Comparison of ENCODE assay signal across 2 cellular contexts in the genomic region with DNA sequence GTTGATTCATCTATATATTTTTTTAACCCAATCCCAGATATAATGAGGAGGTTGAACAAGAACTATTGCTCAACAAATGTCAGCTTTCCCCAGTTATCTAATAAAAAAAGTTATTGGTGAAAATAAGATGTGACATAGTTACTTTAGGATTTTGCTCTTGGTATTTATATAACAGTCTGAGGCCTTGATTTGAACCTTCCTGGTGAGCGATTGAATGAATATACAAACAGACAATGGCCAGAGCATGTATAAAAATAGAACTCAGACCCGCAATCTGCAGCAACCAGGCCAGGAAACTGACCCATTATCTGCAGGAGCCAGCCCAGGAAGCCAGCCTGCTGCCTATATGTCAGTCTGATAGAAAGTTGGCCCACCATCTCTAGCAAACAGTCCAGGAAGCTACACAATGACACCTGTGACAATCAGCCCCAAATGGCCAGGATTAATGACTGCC.
TF ChIP-seq lines count a peak whose summit lies in the region.

No MANE protein-coding gene starts in this region.

TF ChIP-seq in HepG2, 621 proteins besides CTCF, POLR2A, EP300 and RAD21:
- TF ChIP-seq HMG20B (CRISPR knock-in tag; conservative IDR thresholded peaks at IDR 0.05) (no peak), ARNT2 (CRISPR knock-in tag; IDR thresholded peaks at IDR 0.05; ENCODE audit: low read depth) (no peak), ZNF792 (CRISPR knock-in tag; IDR thresholded peaks at IDR 0.05) (peak; percentile 65; the same call in 1 of the 2 replicates), SMAD1 (CRISPR knock-in tag; IDR thresholded peaks at IDR 0.05; ENCODE audit: borderline replicate concordance, low read depth) (no peak), MAFG (CRISPR knock-in tag; IDR thresholded peaks at IDR 0.05) (no peak), RFXANK (CRISPR knock-in tag; IDR thresholded peaks at IDR 0.05) (no peak), SMAD3 (CRISPR knock-in tag; IDR thresholded peaks at IDR 0.05) (no peak)

TF ChIP-seq in K562, 482 proteins besides CTCF, POLR2A, EP300 and RAD21 (continues in another document):
- peak; percentile 51 for TF ChIP-seq NFIC (IDR thresholded peaks at IDR 0.05)
- TF ChIP-seq TEAD4 (IDR thresholded peaks at IDR 0.05; ENCODE audit: low read length): peak; percentile 76
- TF ChIP-seq TEAD4 (CRISPR knock-in tag; IDR thresholded peaks at IDR 0.05; ENCODE audit: borderline replicate concordance): no peak
- TF ChIP-seq, protein P1, sequence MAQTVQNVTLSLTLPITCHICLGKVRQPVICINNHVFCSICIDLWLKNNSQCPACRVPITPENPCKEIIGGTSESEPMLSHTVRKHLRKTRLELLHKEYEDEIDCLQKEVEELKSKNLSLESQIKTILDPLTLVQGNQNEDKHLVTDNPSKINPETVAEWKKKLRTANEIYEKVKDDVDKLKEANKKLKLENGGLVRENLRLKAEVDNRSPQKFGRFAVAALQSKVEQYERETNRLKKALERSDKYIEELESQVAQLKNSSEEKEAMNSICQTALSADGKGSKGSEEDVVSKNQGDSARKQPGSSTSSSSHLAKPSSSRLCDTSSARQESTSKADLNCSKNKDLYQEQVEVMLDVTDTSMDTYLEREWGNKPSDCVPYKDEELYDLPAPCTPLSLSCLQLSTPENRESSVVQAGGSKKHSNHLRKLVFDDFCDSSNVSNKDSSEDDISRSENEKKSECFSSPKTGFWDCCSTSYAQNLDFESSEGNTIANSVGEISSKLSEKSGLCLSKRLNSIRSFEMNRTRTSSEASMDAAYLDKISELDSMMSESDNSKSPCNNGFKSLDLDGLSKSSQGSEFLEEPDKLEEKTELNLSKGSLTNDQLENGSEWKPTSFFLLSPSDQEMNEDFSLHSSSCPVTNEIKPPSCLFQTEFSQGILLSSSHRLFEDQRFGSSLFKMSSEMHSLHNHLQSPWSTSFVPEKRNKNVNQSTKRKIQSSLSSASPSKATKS (CRISPR knock-in tag; IDR thresholded peaks at IDR 0.05): no peak
- no peak for TF ChIP-seq MTA3 (IDR thresholded peaks at IDR 0.05; ENCODE audit: borderline replicate concordance)
- TF ChIP-seq TAL1 (IDR thresholded peaks at IDR 0.05): peak; percentile 77
- TF ChIP-seq PCBP2 (IDR thresholded peaks at IDR 0.05; ENCODE audit: low read depth, low read length, poor library complexity, severe bottlenecking): no peak
- TF ChIP-seq TAF7 (tag; IDR thresholded peaks at IDR 0.05): no peak
- TF ChIP-seq POLR2AphosphoS5 (IDR thresholded peaks at IDR 0.05; ENCODE audit: control insufficient read depth, insufficient read depth, low read depth, low read length): peak; percentile 80
- TF ChIP-seq, protein P2, sequence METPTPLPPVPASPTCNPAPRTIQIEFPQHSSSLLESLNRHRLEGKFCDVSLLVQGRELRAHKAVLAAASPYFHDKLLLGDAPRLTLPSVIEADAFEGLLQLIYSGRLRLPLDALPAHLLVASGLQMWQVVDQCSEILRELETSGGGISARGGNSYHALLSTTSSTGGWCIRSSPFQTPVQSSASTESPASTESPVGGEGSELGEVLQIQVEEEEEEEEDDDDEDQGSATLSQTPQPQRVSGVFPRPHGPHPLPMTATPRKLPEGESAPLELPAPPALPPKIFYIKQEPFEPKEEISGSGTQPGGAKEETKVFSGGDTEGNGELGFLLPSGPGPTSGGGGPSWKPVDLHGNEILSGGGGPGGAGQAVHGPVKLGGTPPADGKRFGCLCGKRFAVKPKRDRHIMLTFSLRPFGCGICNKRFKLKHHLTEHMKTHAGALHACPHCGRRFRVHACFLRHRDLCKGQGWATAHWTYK (CRISPR knock-in tag; IDR thresholded peaks at IDR 0.05): no peak
- TF ChIP-seq TCFL5 (CRISPR knock-in tag; conservative IDR thresholded peaks at IDR 0.05): no peak
- TF ChIP-seq, protein P3, sequence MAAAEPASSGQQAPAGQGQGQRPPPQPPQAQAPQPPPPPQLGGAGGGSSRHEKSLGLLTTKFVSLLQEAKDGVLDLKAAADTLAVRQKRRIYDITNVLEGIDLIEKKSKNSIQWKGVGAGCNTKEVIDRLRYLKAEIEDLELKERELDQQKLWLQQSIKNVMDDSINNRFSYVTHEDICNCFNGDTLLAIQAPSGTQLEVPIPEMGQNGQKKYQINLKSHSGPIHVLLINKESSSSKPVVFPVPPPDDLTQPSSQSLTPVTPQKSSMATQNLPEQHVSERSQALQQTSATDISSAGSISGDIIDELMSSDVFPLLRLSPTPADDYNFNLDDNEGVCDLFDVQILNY (CRISPR knock-in tag; IDR thresholded peaks at IDR 0.05): no peak
- TF ChIP-seq PTTG1 (tag; IDR thresholded peaks at IDR 0.05; ENCODE audit: low read depth): no peak
- TF ChIP-seq ZC3H11A (IDR thresholded peaks at IDR 0.05; ENCODE audit: low read depth, low read length): no peak
- peak; percentile 87 to 89 for TF ChIP-seq TRIM24 (IDR thresholded peaks at IDR 0.05)
- TF ChIP-seq TAF1 (IDR thresholded peaks at IDR 0.05; ENCODE audit: control insufficient read depth, extremely low read depth, insufficient read depth, low read length, severe bottlenecking): no peak
- TF ChIP-seq SPI1 (IDR thresholded peaks at IDR 0.05; ENCODE audit: borderline replicate concordance, low read depth, low read length): no peak
- TF ChIP-seq, protein P4, sequence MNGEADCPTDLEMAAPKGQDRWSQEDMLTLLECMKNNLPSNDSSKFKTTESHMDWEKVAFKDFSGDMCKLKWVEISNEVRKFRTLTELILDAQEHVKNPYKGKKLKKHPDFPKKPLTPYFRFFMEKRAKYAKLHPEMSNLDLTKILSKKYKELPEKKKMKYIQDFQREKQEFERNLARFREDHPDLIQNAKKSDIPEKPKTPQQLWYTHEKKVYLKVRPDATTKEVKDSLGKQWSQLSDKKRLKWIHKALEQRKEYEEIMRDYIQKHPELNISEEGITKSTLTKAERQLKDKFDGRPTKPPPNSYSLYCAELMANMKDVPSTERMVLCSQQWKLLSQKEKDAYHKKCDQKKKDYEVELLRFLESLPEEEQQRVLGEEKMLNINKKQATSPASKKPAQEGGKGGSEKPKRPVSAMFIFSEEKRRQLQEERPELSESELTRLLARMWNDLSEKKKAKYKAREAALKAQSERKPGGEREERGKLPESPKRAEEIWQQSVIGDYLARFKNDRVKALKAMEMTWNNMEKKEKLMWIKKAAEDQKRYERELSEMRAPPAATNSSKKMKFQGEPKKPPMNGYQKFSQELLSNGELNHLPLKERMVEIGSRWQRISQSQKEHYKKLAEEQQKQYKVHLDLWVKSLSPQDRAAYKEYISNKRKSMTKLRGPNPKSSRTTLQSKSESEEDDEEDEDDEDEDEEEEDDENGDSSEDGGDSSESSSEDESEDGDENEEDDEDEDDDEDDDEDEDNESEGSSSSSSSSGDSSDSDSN (IDR thresholded peaks at IDR 0.05; ENCODE audit: borderline replicate concordance in 1 of 2, low read depth in 2 of 2, low read length in 2 of 2): no peak
- TF ChIP-seq, protein P5, sequence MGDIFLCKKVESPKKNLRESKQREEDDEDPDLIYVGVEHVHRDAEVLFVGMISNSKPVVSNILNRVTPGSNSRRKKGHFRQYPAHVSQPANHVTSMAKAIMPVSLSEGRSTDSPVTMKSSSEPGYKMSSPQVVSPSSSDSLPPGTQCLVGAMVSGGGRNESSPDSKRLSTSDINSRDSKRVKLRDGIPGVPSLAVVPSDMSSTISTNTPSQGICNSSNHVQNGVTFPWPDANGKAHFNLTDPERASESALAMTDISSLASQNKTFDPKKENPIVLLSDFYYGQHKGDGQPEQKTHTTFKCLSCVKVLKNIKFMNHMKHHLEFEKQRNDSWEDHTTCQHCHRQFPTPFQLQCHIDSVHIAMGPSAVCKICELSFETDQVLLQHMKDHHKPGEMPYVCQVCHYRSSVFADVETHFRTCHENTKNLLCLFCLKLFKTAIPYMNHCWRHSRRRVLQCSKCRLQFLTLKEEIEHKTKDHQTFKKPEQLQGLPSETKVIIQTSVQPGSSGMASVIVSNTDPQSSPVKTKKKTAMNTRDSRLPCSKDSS (IDR thresholded peaks at IDR 0.05; ENCODE audit: low read depth, partially characterized antibody): peak; percentile 12
- TF ChIP-seq EP400 (IDR thresholded peaks at IDR 0.05): no peak
- TF ChIP-seq MEF2A (IDR thresholded peaks at IDR 0.05; ENCODE audit: control insufficient read depth, low read depth, low read length): peak; percentile 91
- TF ChIP-seq CEBPB (tag; IDR thresholded peaks at IDR 0.05): no peak
- 0 out of 2 replicates have a peak, but pooled peaks have one; percentile 16 for TF ChIP-seq FOXM1 (IDR thresholded peaks at IDR 0.05; ENCODE audit: low read depth)
- TF ChIP-seq FOXM1 (CRISPR knock-in tag; IDR thresholded peaks at IDR 0.05; ENCODE audit: low read depth): no peak
- TF ChIP-seq POLR2G (IDR thresholded peaks at IDR 0.05; ENCODE audit: low read depth, low read length): no peak
- TF ChIP-seq, protein P6, sequence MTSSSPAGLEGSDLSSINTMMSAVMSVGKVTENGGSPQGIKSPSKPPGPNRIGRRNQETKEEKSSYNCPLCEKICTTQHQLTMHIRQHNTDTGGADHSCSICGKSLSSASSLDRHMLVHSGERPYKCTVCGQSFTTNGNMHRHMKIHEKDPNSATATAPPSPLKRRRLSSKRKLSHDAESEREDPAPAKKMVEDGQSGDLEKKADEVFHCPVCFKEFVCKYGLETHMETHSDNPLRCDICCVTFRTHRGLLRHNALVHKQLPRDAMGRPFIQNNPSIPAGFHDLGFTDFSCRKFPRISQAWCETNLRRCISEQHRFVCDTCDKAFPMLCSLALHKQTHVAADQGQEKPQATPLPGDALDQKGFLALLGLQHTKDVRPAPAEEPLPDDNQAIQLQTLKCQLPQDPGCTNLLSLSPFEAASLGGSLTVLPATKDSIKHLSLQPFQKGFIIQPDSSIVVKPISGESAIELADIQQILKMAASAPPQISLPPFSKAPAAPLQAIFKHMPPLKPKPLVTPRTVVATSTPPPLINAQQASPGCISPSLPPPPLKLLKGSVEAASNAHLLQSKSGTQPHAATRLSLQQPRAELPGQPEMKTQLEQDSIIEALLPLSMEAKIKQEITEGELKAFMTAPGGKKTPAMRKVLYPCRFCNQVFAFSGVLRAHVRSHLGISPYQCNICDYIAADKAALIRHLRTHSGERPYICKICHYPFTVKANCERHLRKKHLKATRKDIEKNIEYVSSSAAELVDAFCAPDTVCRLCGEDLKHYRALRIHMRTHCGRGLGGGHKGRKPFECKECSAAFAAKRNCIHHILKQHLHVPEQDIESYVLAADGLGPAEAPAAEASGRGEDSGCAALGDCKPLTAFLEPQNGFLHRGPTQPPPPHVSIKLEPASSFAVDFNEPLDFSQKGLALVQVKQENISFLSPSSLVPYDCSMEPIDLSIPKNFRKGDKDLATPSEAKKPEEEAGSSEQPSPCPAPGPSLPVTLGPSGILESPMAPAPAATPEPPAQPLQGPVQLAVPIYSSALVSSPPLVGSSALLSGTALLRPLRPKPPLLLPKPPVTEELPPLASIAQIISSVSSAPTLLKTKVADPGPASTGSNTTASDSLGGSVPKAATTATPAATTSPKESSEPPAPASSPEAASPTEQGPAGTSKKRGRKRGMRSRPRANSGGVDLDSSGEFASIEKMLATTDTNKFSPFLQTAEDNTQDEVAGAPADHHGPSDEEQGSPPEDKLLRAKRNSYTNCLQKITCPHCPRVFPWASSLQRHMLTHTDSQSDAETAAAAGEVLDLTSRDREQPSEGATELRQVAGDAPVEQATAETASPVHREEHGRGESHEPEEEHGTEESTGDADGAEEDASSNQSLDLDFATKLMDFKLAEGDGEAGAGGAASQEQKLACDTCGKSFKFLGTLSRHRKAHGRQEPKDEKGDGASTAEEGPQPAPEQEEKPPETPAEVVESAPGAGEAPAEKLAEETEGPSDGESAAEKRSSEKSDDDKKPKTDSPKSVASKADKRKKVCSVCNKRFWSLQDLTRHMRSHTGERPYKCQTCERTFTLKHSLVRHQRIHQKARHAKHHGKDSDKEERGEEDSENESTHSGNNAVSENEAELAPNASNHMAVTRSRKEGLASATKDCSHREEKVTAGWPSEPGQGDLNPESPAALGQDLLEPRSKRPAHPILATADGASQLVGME (CRISPR knock-in tag; IDR thresholded peaks at IDR 0.05): no peak
- 0 out of 2 replicates have a peak, but pooled peaks have one; percentile 28 for TF ChIP-seq ETV1 (tag; conservative IDR thresholded peaks at IDR 0.05; ENCODE audit: low read depth)
- TF ChIP-seq CBX3 (IDR thresholded peaks at IDR 0.05; ENCODE audit: borderline replicate concordance in 1 of 2, low read length in 2 of 2): peak in 1 of 2 experiments; percentile 83; a peak in 1 of 3 replicates
- no peak for TF ChIP-seq SIRT6 (IDR thresholded peaks at IDR 0.05; ENCODE audit: low read depth, low read length)
- TF ChIP-seq, protein P7, sequence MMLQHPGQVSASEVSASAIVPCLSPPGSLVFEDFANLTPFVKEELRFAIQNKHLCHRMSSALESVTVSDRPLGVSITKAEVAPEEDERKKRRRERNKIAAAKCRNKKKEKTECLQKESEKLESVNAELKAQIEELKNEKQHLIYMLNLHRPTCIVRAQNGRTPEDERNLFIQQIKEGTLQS (IDR thresholded peaks at IDR 0.05): no peak
- TF ChIP-seq, protein P7 (CRISPR knock-in tag; conservative IDR thresholded peaks at IDR 0.05): no peak
- no peak for TF ChIP-seq TEAD1 (CRISPR knock-in tag; IDR thresholded peaks at IDR 0.05)
- TF ChIP-seq ZNF217 (CRISPR knock-in tag; IDR thresholded peaks at IDR 0.05): no peak
- TF ChIP-seq STAT5A (IDR thresholded peaks at IDR 0.05; ENCODE audit: borderline replicate concordance, low read length): peak; percentile 42; the same call in 1 of the 2 replicates
- no peak for TF ChIP-seq ZKSCAN1 (IDR thresholded peaks at IDR 0.05; ENCODE audit: low read depth, low read length)
- TF ChIP-seq ETV6 (IDR thresholded peaks at IDR 0.05; ENCODE audit: borderline replicate concordance in 1 of 2, low read depth in 2 of 2, low read length in 1 of 2): no peak
- no peak for TF ChIP-seq ETV6 (CRISPR knock-in tag; IDR thresholded peaks at IDR 0.05; ENCODE audit: borderline replicate concordance)
- TF ChIP-seq TCF3 (CRISPR knock-in tag; IDR thresholded peaks at IDR 0.05): peak; percentile 72
- TF ChIP-seq, protein P8, sequence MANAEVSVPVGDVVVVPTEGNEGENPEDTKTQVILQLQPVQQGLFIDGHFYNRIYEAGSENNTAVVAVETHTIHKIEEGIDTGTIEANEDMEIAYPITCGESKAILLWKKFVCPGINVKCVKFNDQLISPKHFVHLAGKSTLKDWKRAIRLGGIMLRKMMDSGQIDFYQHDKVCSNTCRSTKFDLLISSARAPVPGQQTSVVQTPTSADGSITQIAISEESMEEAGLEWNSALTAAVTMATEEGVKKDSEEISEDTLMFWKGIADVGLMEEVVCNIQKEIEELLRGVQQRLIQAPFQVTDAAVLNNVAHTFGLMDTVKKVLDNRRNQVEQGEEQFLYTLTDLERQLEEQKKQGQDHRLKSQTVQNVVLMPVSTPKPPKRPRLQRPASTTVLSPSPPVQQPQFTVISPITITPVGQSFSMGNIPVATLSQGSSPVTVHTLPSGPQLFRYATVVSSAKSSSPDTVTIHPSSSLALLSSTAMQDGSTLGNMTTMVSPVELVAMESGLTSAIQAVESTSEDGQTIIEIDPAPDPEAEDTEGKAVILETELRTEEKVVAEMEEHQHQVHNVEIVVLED (CRISPR knock-in tag; IDR thresholded peaks at IDR 0.05): no peak
- peak; percentile 27 to 50; a peak in 2 of 4 replicates for TF ChIP-seq KDM1A (IDR thresholded peaks at IDR 0.05)
- TF ChIP-seq, protein P9, sequence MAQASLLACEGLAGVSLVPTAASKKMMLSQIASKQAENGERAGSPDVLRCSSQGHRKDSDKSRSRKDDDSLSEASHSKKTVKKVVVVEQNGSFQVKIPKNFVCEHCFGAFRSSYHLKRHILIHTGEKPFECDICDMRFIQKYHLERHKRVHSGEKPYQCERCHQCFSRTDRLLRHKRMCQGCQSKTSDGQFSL (CRISPR knock-in tag; IDR thresholded peaks at IDR 0.05): no peak
- TF ChIP-seq, protein P9 (tag; IDR thresholded peaks at IDR 0.05): no peak
